Comparison of ENCODE assay signal across 9 cellular contexts in genomic region chr4:153318696-153319320, GRCh38. TPM values are rescaled to one million over a fixed set of nuclear protein-coding genes. Genes with fewer than 3 reads are reported as not detected.
A peak's percentile ranks its signal among the peaks of the same experiment; 100 is the strongest.
DNase-seq lines count a peak whose midpoint lies in the region; ATAC-seq and TF ChIP-seq lines count a peak whose summit lies in the region.
"Had no signal": no experiment of that assay in that cellular context is flagged by ENCODE, and none has a peak within 500 bp of the region (broad histone marks: within the 10 kb centered on the region; RNA-seq: fewer than 3 reads in every experiment).

No MANE protein-coding gene starts in this region.

- CTCF ChIA-PET in HEK293 (lab: Yijun Ruan, JAX) = interaction anchor here (0.7 to 1.9 kb wide), 11 partner anchors 14 to 459 kb away, joined by 3 to 10 read pairs (median 4); no protein-coding TSS in a partner anchor

- 75% methylated on average over 2 of the region's 2 CpGs for WGBS in hepatocyte (ENCODE audit: low lambda C conversion rate, missing lambda C conversion rate)

- no peaks in the 10 kb centered on the region for H3K4me1 Mint-ChIP-seq in stimulated activated naive B cell treated with anti-CD40 and anti-IgM and Interleukin-4, amounts not matched to agents 10 μg/mL and 1 μg/mL and 100 μg/mL, for 72 hours
- H3K4me1 Mint-ChIP-seq: central memory CD8-positive, alpha-beta T cell had no signal

- no peaks in the 10 kb centered on the region for H3K27me3 Mint-ChIP-seq in stimulated activated naive B cell treated with anti-CD40 and anti-IgM and Interleukin-4, amounts not matched to agents 10 μg/mL and 1 μg/mL and 100 μg/mL, for 72 hours

- ATAC-seq in stimulated activated naive B cell treated with anti-CD40 and anti-IgM and Interleukin-4, amounts not matched to agents 10 μg/mL and 1 μg/mL and 100 μg/mL, for 72 hours (replicated peaks) = peak; percentile 76 to 85
- ATAC-seq in GM21717 (IDR thresholded peaks at IDR 0.05; ENCODE audit: unreplicated experiment) = no peak

- no peak overlapping the region for H3K27ac ChIP-seq in HEK293 (ENCODE audit: extremely low read depth, low read depth, low read length)
- no peak overlapping the region for H3K27ac ChIP-seq in hepatocyte

- H2AFZ ChIP-seq in hepatocyte = no peak overlapping the region

- peak; percentile 6 for DNase-seq in activated T-cell treated with anti-CD3 and anti-CD28 coated beads for 24 hours (ENCODE audit: low read depth)
- DNase-seq in activated T-cell treated with anti-CD3 and anti-CD28 coated beads, Interleukin-2, amount 50 U/mL, for 1 hour = no peak
- peak; percentile 53 for DNase-seq in NCI-H345 (lab: John Stamatoyannopoulos, UW)
- DNase-seq in amniotic epithelial cell (ENCODE audit: low read depth) = peak; percentile 49
- peak; percentile 72 for DNase-seq in hepatocyte (ENCODE audit: low spot score)
- DNase-seq in stimulated activated naive B cell treated with anti-CD40 and anti-IgM and Interleukin-4, amounts not matched to agents 10 μg/mL and 1 μg/mL and 100 μg/mL, for 72 hours = no peak

- no peaks in the 10 kb centered on the region for H3K9me3 Mint-ChIP-seq in stimulated activated naive B cell treated with anti-CD40 and anti-IgM and Interleukin-4, amounts not matched to agents 10 μg/mL and 1 μg/mL and 100 μg/mL, for 72 hours
- H3K9me3 Mint-ChIP-seq: central memory CD8-positive, alpha-beta T cell had no signal

- H3K4me1 ChIP-seq in HEK293 (ENCODE audit: control insufficient read depth, insufficient read depth, low read length) (no peaks in the 10 kb centered on the region), hepatocyte (ENCODE audit: insufficient read depth) (no peaks in the 10 kb centered on the region)

- no peaks in the 10 kb centered on the region for H3K79me2 ChIP-seq in hepatocyte

- H3K27me3 ChIP-seq in hepatocyte = no peaks in the 10 kb centered on the region

- H3K9me3 ChIP-seq in HEK293 (ENCODE audit: control insufficient read depth, insufficient read depth, low read depth, low read length) (no peaks in the 10 kb centered on the region), hepatocyte (ENCODE audit: low read depth) (no peaks in the 10 kb centered on the region)

- no peaks in the 10 kb centered on the region for H4K20me1 ChIP-seq in hepatocyte (ENCODE audit: insufficient read depth, poor library complexity, severe bottlenecking)

- H3K27ac Mint-ChIP-seq in stimulated activated naive B cell treated with anti-CD40 and anti-IgM and Interleukin-4, amounts not matched to agents 10 μg/mL and 1 μg/mL and 100 μg/mL, for 72 hours = no peak overlapping the region

- peaks cover 0 to 25% of the 10 kb centered on the region in 2 experiments; a peak in 2 of 3 replicates for H3K36me3 ChIP-seq in HEK293 (ENCODE audit: control insufficient read depth in 2 of 2, insufficient read depth in 1 of 2, low read length in 2 of 2)
- H3K36me3 ChIP-seq in hepatocyte (replicated peaks; ENCODE audit: insufficient read depth, low read depth) = no peaks in the 10 kb centered on the region

- H3K36me3 Mint-ChIP-seq in stimulated activated naive B cell treated with anti-CD40 and anti-IgM and Interleukin-4, amounts not matched to agents 10 μg/mL and 1 μg/mL and 100 μg/mL, for 72 hours = no peaks in the 10 kb centered on the region

- no peak overlapping the region for H3K4me3 ChIP-seq in HEK293 (ENCODE audit: low read depth, low read length)
- H3K4me3 ChIP-seq in hepatocyte = no peak overlapping the region

- no peak overlapping the region for H3K4me2 ChIP-seq in hepatocyte

- H3K9me2 ChIP-seq in hepatocyte (replicated peaks; ENCODE audit: insufficient read depth) = no peaks in the 10 kb centered on the region

- no peak for TF ChIP-seq CTCF in HEK293 (tag by site-specific recombination; IDR thresholded peaks at IDR 0.05)
- peak; percentile 71 for TF ChIP-seq CTCF in hepatocyte (IDR thresholded peaks at IDR 0.05; ENCODE audit: poor library complexity)

- no peak overlapping the region for H3K4me3 Mint-ChIP-seq in stimulated activated naive B cell treated with anti-CD40 and anti-IgM and Interleukin-4, amounts not matched to agents 10 μg/mL and 1 μg/mL and 100 μg/mL, for 72 hours
- H3K4me3 Mint-ChIP-seq: central memory CD8-positive, alpha-beta T cell had no signal

- POLR2A ChIA-PET in HEK293 (lab: Yijun Ruan, JAX) = no interaction called here

TF ChIP-seq in HEK293, 187 proteins besides CTCF, POLR2A, EP300 and RAD21:
- TF ChIP-seq ZNF654 (tag by site-specific recombination; IDR thresholded peaks at IDR 0.05; ENCODE audit: low read depth) = peak; percentile 58
- TF ChIP-seq, protein P1, sequence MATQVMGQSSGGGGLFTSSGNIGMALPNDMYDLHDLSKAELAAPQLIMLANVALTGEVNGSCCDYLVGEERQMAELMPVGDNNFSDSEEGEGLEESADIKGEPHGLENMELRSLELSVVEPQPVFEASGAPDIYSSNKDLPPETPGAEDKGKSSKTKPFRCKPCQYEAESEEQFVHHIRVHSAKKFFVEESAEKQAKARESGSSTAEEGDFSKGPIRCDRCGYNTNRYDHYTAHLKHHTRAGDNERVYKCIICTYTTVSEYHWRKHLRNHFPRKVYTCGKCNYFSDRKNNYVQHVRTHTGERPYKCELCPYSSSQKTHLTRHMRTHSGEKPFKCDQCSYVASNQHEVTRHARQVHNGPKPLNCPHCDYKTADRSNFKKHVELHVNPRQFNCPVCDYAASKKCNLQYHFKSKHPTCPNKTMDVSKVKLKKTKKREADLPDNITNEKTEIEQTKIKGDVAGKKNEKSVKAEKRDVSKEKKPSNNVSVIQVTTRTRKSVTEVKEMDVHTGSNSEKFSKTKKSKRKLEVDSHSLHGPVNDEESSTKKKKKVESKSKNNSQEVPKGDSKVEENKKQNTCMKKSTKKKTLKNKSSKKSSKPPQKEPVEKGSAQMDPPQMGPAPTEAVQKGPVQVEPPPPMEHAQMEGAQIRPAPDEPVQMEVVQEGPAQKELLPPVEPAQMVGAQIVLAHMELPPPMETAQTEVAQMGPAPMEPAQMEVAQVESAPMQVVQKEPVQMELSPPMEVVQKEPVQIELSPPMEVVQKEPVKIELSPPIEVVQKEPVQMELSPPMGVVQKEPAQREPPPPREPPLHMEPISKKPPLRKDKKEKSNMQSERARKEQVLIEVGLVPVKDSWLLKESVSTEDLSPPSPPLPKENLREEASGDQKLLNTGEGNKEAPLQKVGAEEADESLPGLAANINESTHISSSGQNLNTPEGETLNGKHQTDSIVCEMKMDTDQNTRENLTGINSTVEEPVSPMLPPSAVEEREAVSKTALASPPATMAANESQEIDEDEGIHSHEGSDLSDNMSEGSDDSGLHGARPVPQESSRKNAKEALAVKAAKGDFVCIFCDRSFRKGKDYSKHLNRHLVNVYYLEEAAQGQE (tag by site-specific recombination; IDR thresholded peaks at IDR 0.05) = no peak

RNA-seq across cellular contexts. Expression of gene MND1, which starts 25.7 kb away (rescaled TPM):
- 4.3 and 5.8 TPM in 2 replicates for total RNA-seq in hepatocyte
- polyA plus RNA-seq in hepatocyte = 2.2 and 3.0 TPM in 2 replicates

Comparison
In these comparisons a context has a peak if more than half of its experiments do, and no peak if none do; other contexts are left out.
1. DNase-seq: peak in activated T-cell treated with anti-CD3 and anti-CD28 coated beads for 24 hours (single experiment), NCI-H345 (single experiment), amniotic epithelial cell (single experiment) and hepatocyte (single experiment); none in activated T-cell treated with anti-CD3 and anti-CD28 coated beads, Interleukin-2, amount 50 U/mL, for 1 hour (single experiment) and stimulated activated naive B cell treated with anti-CD40 and anti-IgM and Interleukin-4, amounts not matched to agents 10 μg/mL and 1 μg/mL and 100 μg/mL, for 72 hours (single experiment).